In the genomic region with DNA sequence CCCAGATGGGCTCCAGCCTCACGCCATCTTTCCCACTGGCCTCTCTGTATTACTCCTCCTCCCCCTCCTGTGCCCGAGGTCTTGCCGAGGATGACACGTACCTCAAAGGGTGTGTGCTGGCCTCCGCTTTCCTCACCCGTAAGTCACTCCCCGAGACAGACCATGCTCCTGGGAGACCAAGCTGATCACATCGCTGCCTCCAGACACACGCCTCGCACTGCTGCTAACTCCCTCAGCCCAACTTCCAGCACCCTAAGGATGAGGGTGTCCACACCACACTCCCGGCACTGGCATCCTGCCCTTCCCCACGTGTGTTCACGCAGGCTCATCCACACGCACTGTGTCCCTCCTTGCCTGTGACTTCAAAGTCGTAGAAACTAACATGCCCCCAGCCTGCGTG, we compare ENCODE assay signal across 8 cellular contexts.
"Had no signal": no experiment of that assay in that cellular context is flagged by ENCODE, and none has a peak within 500 bp of the region (broad histone marks: within the 10 kb centered on the region; RNA-seq: fewer than 3 reads in every experiment).

No MANE protein-coding gene starts in this region.

- H3K27me3 ChIP-seq: breast epithelium, tibial nerve had no signal

- H3K4me1 ChIP-seq: breast epithelium, parathyroid adenoma had no signal

- H3K4me3 Mint-ChIP-seq: activated CD8-positive, alpha-beta memory T cell treated with anti-CD3 and anti-CD28 coated beads, Interleukin-2, amount 10 ng/mL, durations not matched to agents 7 days and 5 days; activated naive CD8-positive, alpha-beta T cell treated with anti-CD3 and anti-CD28 coated beads for 36 hours; activated T-cell treated with anti-CD3 and anti-CD28 coated beads, Interleukin-2, amount 50 U/mL, for 24 hours; nephron progenitor cell had no signal

- H3K9me3 ChIP-seq: breast epithelium, SK-N-SH, tibial nerve had no signal

- H3K4me3 ChIP-seq: breast epithelium, tibial nerve had no signal

- H3K36me3 ChIP-seq: breast epithelium had no signal

- H3K27ac ChIP-seq: breast epithelium, parathyroid adenoma, tibial nerve had no signal

- H3K27ac Mint-ChIP-seq: activated CD8-positive, alpha-beta memory T cell treated with anti-CD3 and anti-CD28 coated beads, Interleukin-2, amount 10 ng/mL, durations not matched to agents 7 days and 5 days; activated naive CD8-positive, alpha-beta T cell treated with anti-CD3 and anti-CD28 coated beads for 36 hours; activated T-cell treated with anti-CD3 and anti-CD28 coated beads, Interleukin-2, amount 50 U/mL, for 24 hours; nephron progenitor cell had no signal

- H3K27me3 Mint-ChIP-seq: activated CD8-positive, alpha-beta memory T cell treated with anti-CD3 and anti-CD28 coated beads, Interleukin-2, amount 10 ng/mL, durations not matched to agents 7 days and 5 days; activated naive CD8-positive, alpha-beta T cell treated with anti-CD3 and anti-CD28 coated beads for 36 hours; activated T-cell treated with anti-CD3 and anti-CD28 coated beads, Interleukin-2, amount 50 U/mL, for 24 hours had no signal

- H3K9me3 Mint-ChIP-seq: activated naive CD8-positive, alpha-beta T cell treated with anti-CD3 and anti-CD28 coated beads for 36 hours; activated T-cell treated with anti-CD3 and anti-CD28 coated beads, Interleukin-2, amount 50 U/mL, for 24 hours; nephron progenitor cell had no signal
